In genomic region chr4:71006203-71006907, GRCh38 we compare ENCODE assay signal across 9 cellular contexts. TPM values are rescaled to one million over a fixed set of nuclear protein-coding genes. Genes with fewer than 3 reads are reported as not detected.
DNase-seq lines count a peak whose midpoint lies in the region; ATAC-seq and TF ChIP-seq lines count a peak whose summit lies in the region.
"Had no signal": no experiment of that assay in that cellular context is flagged by ENCODE, and none has a peak within 500 bp of the region (broad histone marks: within the 10 kb centered on the region; RNA-seq: fewer than 3 reads in every experiment).

No MANE protein-coding gene starts in this region.

- no peak for ATAC-seq in DND-41 (ENCODE audit: insufficient read depth, low read depth)
- peak; percentile 72 for ATAC-seq in GM19372 (IDR thresholded peaks at IDR 0.05; ENCODE audit: low read depth, unreplicated experiment)
- peak; percentile 85 for ATAC-seq in HG03066 (IDR thresholded peaks at IDR 0.05; ENCODE audit: low read depth, unreplicated experiment)

- TF ChIP-seq CTCF in DND-41 (IDR thresholded peaks at IDR 0.05; ENCODE audit: borderline replicate concordance, extremely low read depth, low read length, poor library complexity, severe bottlenecking), result no peak
- no peak for TF ChIP-seq CTCF in thyroid gland (IDR thresholded peaks at IDR 0.05)

- peaks cover 99% of the 10 kb centered on the region for H3K79me2 ChIP-seq in DND-41 (ENCODE audit: insufficient read depth, low read length)

- H3K9me3 Mint-ChIP-seq in activated CD4-positive, alpha-beta memory T cell treated with anti-CD3 and anti-CD28 coated beads for 36 hours, result no peaks in the 10 kb centered on the region

- CTCF ChIA-PET in activated CD4-positive, alpha-beta memory T cell treated with anti-CD3 and anti-CD28 coated beads for 36 hours (lab: Charles Lee), result interaction anchor here (0.7 to 5.1 kb wide), 2 partner anchors 10 to 271 kb away, joined by 3 to 69 read pairs; partner anchors contain the start of gene DCK

- peak overlapping the region; percentile 37 for H3K4me3 Mint-ChIP-seq in activated CD4-positive, alpha-beta memory T cell treated with anti-CD3 and anti-CD28 coated beads for 36 hours

- H3K36me3 ChIP-seq in DND-41 (ENCODE audit: insufficient read depth, low read length), result peaks cover 87% of the 10 kb centered on the region
- H3K36me3 ChIP-seq in thyroid gland, result no peaks in the 10 kb centered on the region

- peaks cover 86% of the 10 kb centered on the region for H4K20me1 ChIP-seq in DND-41 (ENCODE audit: insufficient read depth, low read length)

- H3K4me1 Mint-ChIP-seq in activated CD4-positive, alpha-beta memory T cell treated with anti-CD3 and anti-CD28 coated beads for 36 hours (ENCODE audit: low read depth), result peaks cover 68% of the 10 kb centered on the region

- no peak overlapping the region for H3K4me3 ChIP-seq in DND-41 (ENCODE audit: low read depth in 1 of 2, low read length in 2 of 2)
- no peak overlapping the region for H3K4me3 ChIP-seq in thyroid gland (replicated peaks in 1 of 3)

- peaks cover 10% of the 10 kb centered on the region for H3K36me3 Mint-ChIP-seq in activated CD4-positive, alpha-beta memory T cell treated with anti-CD3 and anti-CD28 coated beads for 36 hours

- POLR2A ChIA-PET in activated CD4-positive, alpha-beta memory T cell treated with anti-CD3 and anti-CD28 coated beads for 36 hours (lab: Charles Lee), result no interaction called here

- DNase-seq in DND-41 (no peak), thyroid gland (no peak), superior temporal gyrus (ENCODE audit: extremely low spot score) (no peak), AML-193 (lab: John Stamatoyannopoulos, UW) (no peak), mesenteric fat pad (ENCODE audit: low spot score) (no peak)
- no peak for DNase-seq in activated CD4-positive, alpha-beta memory T cell treated with anti-CD3 and anti-CD28 coated beads for 36 hours

- intact Hi-C loops in activated CD4-positive, alpha-beta memory T cell treated with anti-CD3 and anti-CD28 coated beads for 36 hours (cut with micrococcal nuclease), result loop anchor here (1.0 to 5.0 kb wide), 3 partner anchors 13 to 167 kb away; partner anchors contain the start of genes DCK, GRSF1 and MOB1B
- intact Hi-C loops in thyroid gland (cut with DNase I), result loop anchor here (5.0 kb wide), 1 partner anchor 354 kb away; no protein-coding TSS in a partner anchor

- H3K27me3 ChIP-seq in DND-41 (ENCODE audit: insufficient read depth, low read length, poor library complexity) (no peaks in the 10 kb centered on the region), thyroid gland (no peaks in the 10 kb centered on the region)

- H3K9me3 ChIP-seq in DND-41 (ENCODE audit: insufficient read depth, low read length, severe bottlenecking), result no peaks in the 10 kb centered on the region
- no peaks in the 10 kb centered on the region for H3K9me3 ChIP-seq in thyroid gland

- peak overlapping the region; percentile 80 for H3K27ac Mint-ChIP-seq in activated CD4-positive, alpha-beta memory T cell treated with anti-CD3 and anti-CD28 coated beads for 36 hours

- H3K4me2 ChIP-seq in DND-41 (ENCODE audit: insufficient read depth, low read length), result 0 out of 2 replicates have a peak overlapping the region, but pooled peaks have one; percentile 16

- H3K27ac ChIP-seq in DND-41 (ENCODE audit: low read length), result peak overlapping the region; percentile 33
- H3K27ac ChIP-seq in thyroid gland, result no peak overlapping the region
- H3K27ac ChIP-seq: VCaP had no signal

- WGBS in thyroid gland, 2 donors, result 89 to 92% methylated on average over 6 of the region's 6 CpGs

- peaks cover 63% of the 10 kb centered on the region for H3K4me1 ChIP-seq in DND-41 (ENCODE audit: insufficient read depth, low read length)
- H3K4me1 ChIP-seq in thyroid gland, result no peaks in the 10 kb centered on the region

- no peaks in the 10 kb centered on the region for H3K27me3 Mint-ChIP-seq in activated CD4-positive, alpha-beta memory T cell treated with anti-CD3 and anti-CD28 coated beads for 36 hours

- TF ChIP-seq POLR2A in thyroid gland (IDR thresholded peaks at IDR 0.05), result no peak

- H2AFZ ChIP-seq in DND-41 (ENCODE audit: low read depth, low read length), result no peak overlapping the region

- no peak overlapping the region for H3K9ac ChIP-seq in DND-41 (ENCODE audit: low read depth, low read length)

RNA-seq across cellular contexts. Expression of gene DCK, which starts 12.9 kb away (rescaled TPM):
- total RNA-seq in activated CD4-positive, alpha-beta memory T cell treated with anti-CD3 and anti-CD28 coated beads for 36 hours, result 10 to 100 TPM; 37.0 to 37.2 TPM
- 10 to 100 TPM; 10.9 to 15.2 (median 14.6) TPM for total RNA-seq in thyroid gland
- total RNA-seq in mesenteric fat pad, result 10.9 TPM
